Comparison of ENCODE assay signal across 25 cellular contexts in the genomic region with DNA sequence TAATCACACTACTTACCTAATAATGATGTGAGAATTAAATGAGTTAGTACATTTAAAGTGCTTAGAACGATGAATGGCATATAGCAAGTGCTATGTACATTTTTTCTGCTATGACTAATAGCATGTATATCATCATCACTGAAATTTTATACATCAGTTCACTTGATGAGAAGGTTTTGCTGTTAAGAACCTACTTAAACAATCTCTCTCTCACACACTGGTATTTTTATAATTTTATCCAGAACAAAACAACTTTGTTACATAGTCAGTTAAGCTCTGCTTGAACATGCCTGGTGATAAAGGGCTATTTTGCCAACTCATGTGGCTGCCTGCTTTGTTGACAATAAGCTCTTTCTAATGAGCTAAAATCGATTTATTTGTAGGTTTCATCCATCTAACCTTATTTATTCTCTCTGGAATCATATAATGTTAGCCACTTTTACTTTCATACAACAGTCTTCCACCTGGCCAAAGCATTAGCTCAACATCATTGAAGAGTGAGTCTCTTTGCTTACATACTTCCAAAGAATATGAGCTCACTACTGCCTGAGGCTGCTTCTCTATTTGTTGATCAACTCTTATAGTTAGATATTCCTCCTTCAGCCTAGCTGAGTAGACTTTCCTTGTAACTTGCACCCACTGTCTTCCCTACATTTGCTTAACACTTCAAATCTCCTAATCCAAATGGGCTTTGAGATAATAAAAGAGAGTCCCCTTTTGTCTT.
"Had no signal": no experiment of that assay in that cellular context is flagged by ENCODE, and none has a peak within 500 bp of the region (broad histone marks: within the 10 kb centered on the region; RNA-seq: fewer than 3 reads in every experiment).

No MANE protein-coding gene starts in this region.

- DNase-seq: activated CD4-positive, alpha-beta T cell treated with anti-CD3 and anti-CD28 coated beads, Interleukin-2, amount 10 ng/mL, durations not matched to agents 7 days and 5 days; activated CD4-positive, CD25-positive, alpha-beta regulatory T cell treated with anti-CD3 and anti-CD28 coated beads, Interleukin-2, amount 50 U/mL, for 72 hours; activated CD8-positive, alpha-beta T cell treated with anti-CD3 and anti-CD28 coated beads for 36 hours; activated T-cell treated with anti-CD3 and anti-CD28 coated beads, Interleukin-2, amount 50 U/mL, for 4 hours; adrenal gland; aorta; caudate nucleus; cortex of kidney; heart right ventricle; midbrain; naive thymus-derived CD4-positive, alpha-beta T cell; psoas muscle; sigmoid colon; small intestine; stimulated activated CD4-positive, alpha-beta T cell treated with anti-CD3 and anti-CD28 coated beads, Interleukin-4, amount 100 ng/mL, for 24 hours; stimulated activated naive CD8-positive, alpha-beta T cell treated with anti-CD3 and anti-CD28 coated beads, Interleukin-15, amount 100 ng/mL, for 72 hours; substantia nigra; T-helper 9 cell; thyroid gland; upper lobe of left lung; WERI-Rb-1 had no signal

- H3K9ac ChIP-seq: parathyroid adenoma had no signal

- ATAC-seq: activated CD8-positive, alpha-beta T cell treated with anti-CD3 and anti-CD28 coated beads for 36 hours; activated T-cell treated with anti-CD3 and anti-CD28 coated beads, Interleukin-2, amount 50 U/mL, for 4 hours; foreskin keratinocyte; heart right ventricle; naive thymus-derived CD4-positive, alpha-beta T cell; psoas muscle; stimulated activated effector memory CD8-positive, alpha-beta T cell treated with anti-CD3 and anti-CD28 coated beads, Interleukin-12 subunit alpha, Interleukin-12 subunit beta, amount 100 ng/mL, for 72 hours; stimulated activated naive CD8-positive, alpha-beta T cell treated with anti-CD3 and anti-CD28 coated beads, Interleukin-15, amount 100 ng/mL, for 72 hours had no signal

- H3K9me3 ChIP-seq: adrenal gland, psoas muscle, thyroid gland had no signal

- H3K4me3 ChIP-seq: adrenal gland, esophagus muscularis mucosa, heart right ventricle, psoas muscle, sigmoid colon, thyroid gland, upper lobe of left lung had no signal

- H2AFZ ChIP-seq: parathyroid adenoma had no signal

- H3K27me3 ChIP-seq: adrenal gland, esophagus muscularis mucosa, heart right ventricle, sigmoid colon, thyroid gland, upper lobe of left lung had no signal

- H3K27ac ChIP-seq: adrenal gland, esophagus muscularis mucosa, foreskin keratinocyte, heart right ventricle, parathyroid adenoma, psoas muscle, sigmoid colon, thyroid gland, upper lobe of left lung, WERI-Rb-1 had no signal

- H3K36me3 ChIP-seq: adrenal gland, esophagus muscularis mucosa, heart right ventricle, sigmoid colon, thyroid gland, upper lobe of left lung, WERI-Rb-1 had no signal

- H3K4me1 ChIP-seq: adrenal gland, esophagus muscularis mucosa, foreskin keratinocyte, heart right ventricle, psoas muscle, sigmoid colon, thyroid gland had no signal
